Comparison of ENCODE assay signal across 16 cellular contexts in the genomic region with DNA sequence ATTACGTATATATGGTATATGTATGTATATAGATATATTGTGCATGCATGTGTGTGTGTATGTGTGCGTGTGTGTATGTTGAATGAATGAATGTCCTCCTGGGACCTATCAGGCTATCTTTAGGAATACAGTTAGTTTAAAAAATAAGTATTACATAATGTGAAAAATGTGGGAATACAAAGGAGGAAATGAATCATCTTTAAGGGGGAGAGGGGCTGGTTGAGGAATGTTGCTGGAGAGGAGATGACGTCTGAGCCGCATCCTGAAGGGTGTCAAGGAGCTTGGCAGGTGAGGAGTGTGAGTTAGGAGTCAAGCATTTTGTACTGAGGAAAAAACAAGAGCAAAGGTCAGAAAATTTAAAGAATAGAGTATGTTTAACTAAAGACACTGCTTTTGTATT.
DNase-seq lines count a peak whose midpoint lies in the region; ATAC-seq, FAIRE-seq and TF ChIP-seq lines count a peak whose summit lies in the region.
"Had no signal": no experiment of that assay in that cellular context is flagged by ENCODE, and none has a peak within 500 bp of the region (broad histone marks: within the 10 kb centered on the region; RNA-seq: fewer than 3 reads in every experiment).

No MANE protein-coding gene starts in this region.

- H3K27me3 ChIP-seq in right lobe of liver (no peaks in the 10 kb centered on the region), HepG2 (ENCODE audit: control insufficient read depth in 1 of 2, insufficient read depth in 2 of 2, low read length in 2 of 2) (no peaks in the 10 kb centered on the region; a peak in 1 of 5 replicates), SJSA1 (replicated peaks) (no peaks in the 10 kb centered on the region), HAP-1 (ENCODE audit: low read depth) (no peaks in the 10 kb centered on the region)
- H3K27me3 ChIP-seq: vagina had no signal

- CTCF ChIA-PET in HepG2 (lab: Yijun Ruan, JAX; ENCODE audit: low intra/inter-chr PET ratio, low total read pairs), result no interaction called here

- H3K4me3 Mint-ChIP-seq in endothelial cell (ENCODE audit: unreplicated experiment), result no peak overlapping the region
- H3K4me3 Mint-ChIP-seq: T-cell had no signal

- no peaks in the 10 kb centered on the region for H3K79me2 ChIP-seq in HepG2 (ENCODE audit: insufficient read depth, low read length)

- no peak for TF ChIP-seq EP300 in HepG2 (IDR thresholded peaks at IDR 0.05; ENCODE audit: low read depth in 2 of 2, low read length in 2 of 2)
- no peak for TF ChIP-seq EP300 in HepG2 (CRISPR knock-in tag; IDR thresholded peaks at IDR 0.05; ENCODE audit: borderline replicate concordance)

- no peak overlapping the region for H2AFZ ChIP-seq in HepG2 (ENCODE audit: low read length)

- H3K9ac ChIP-seq in HepG2 (ENCODE audit: insufficient read depth, low read depth, low read length), result no peak overlapping the region
- H3K9ac ChIP-seq: KMS-11 had no signal

- TF ChIP-seq POLR2A in right lobe of liver (IDR thresholded peaks at IDR 0.05) (no peak), HepG2 (IDR thresholded peaks at IDR 0.05; ENCODE audit: insufficient read depth in 1 of 2, low read depth in 2 of 2, low read length in 2 of 2) (no peak)

- BruUV-seq in HepG2 (replicated peaks; lab: Mats Ljungman, UMichigan), result no TSS peak

- H3K4me3 ChIP-seq in right lobe of liver, result no peak overlapping the region
- H3K4me3 ChIP-seq in HepG2 (replicated peaks in 1 of 3; ENCODE audit: insufficient read depth in 1 of 3, low read depth in 2 of 3, low read length in 3 of 3), result no peak overlapping the region
- no peak overlapping the region for H3K4me3 ChIP-seq in SJSA1
- H3K4me3 ChIP-seq in fibroblast of the aortic adventitia (ENCODE audit: low read depth, low read length), result no peak overlapping the region
- H3K4me3 ChIP-seq in HAP-1, result no peak overlapping the region
- H3K4me3 ChIP-seq: vagina had no signal

- H3K36me3 ChIP-seq in right lobe of liver (no peaks in the 10 kb centered on the region), HepG2 (replicated peaks in 1 of 2; ENCODE audit: control insufficient read depth in 1 of 2, insufficient read depth in 2 of 2, low read length in 2 of 2) (no peaks in the 10 kb centered on the region), SJSA1 (no peaks in the 10 kb centered on the region), HAP-1 (replicated peaks) (no peaks in the 10 kb centered on the region)
- H3K36me3 ChIP-seq: neutrophil, vagina had no signal

- FAIRE-seq in HepG2 (lab: Jason Lieb, UNC) (no peak), urothelium cell line (lab: Jason Lieb, UNC) (peak; percentile 50)

- no peak for TF ChIP-seq RAD21 in HepG2 (CRISPR knock-in tag; IDR thresholded peaks at IDR 0.05)

- H3K27ac Mint-ChIP-seq in endothelial cell (ENCODE audit: unreplicated experiment), result no peak overlapping the region
- H3K27ac Mint-ChIP-seq: T-cell had no signal

- POLR2A ChIA-PET in HepG2 (lab: Yijun Ruan, JAX), result no interaction called here

- H3K9me3 ChIP-seq in right lobe of liver (no peaks in the 10 kb centered on the region), HepG2 (ENCODE audit: low read length) (no peaks in the 10 kb centered on the region), SJSA1 (replicated peaks) (no peaks in the 10 kb centered on the region), HAP-1 (no peaks in the 10 kb centered on the region)
- H3K9me3 ChIP-seq: neutrophil, vagina had no signal

- WGBS in right lobe of liver (ENCODE audit: insufficient coverage, low coverage, low lambda C conversion rate, missing lambda C conversion rate), result 55% methylated on average over 4 of the region's 4 CpGs
- 39% methylated on average over 4 of the region's 4 CpGs for WGBS in HepG2 (ENCODE audit: low lambda C conversion rate)

- in situ Hi-C loops in HepG2 (cut with HindIII; ENCODE audit: extremely low pct_ligation_motif_present, low pct_unique_long_range_greater_than_20kb), result no loop called here
- in situ Hi-C loops in HAP-1 (cut with MboI; ENCODE audit: low sequenced_read_pairs), result no loop called here

- peaks cover 2% of the 10 kb centered on the region for H3K27me3 Mint-ChIP-seq in endothelial cell (ENCODE audit: unreplicated experiment)

- no peak for TF ChIP-seq CTCF in right lobe of liver (IDR thresholded peaks at IDR 0.05)
- TF ChIP-seq CTCF in HepG2 (CRISPR knock-in tag; IDR thresholded peaks at IDR 0.05), result no peak
- TF ChIP-seq CTCF in fibroblast of the aortic adventitia (IDR thresholded peaks at IDR 0.05; ENCODE audit: insufficient read depth, low read length), result no peak
- TF ChIP-seq CTCF in endothelial cell (IDR thresholded peaks at IDR 0.05; ENCODE audit: unreplicated experiment), result no peak

- H3K27ac ChIP-seq in right lobe of liver, result no peak overlapping the region
- H3K27ac ChIP-seq in HepG2 (ENCODE audit: extremely low read length, insufficient read depth, low read length), result no peak overlapping the region
- H3K27ac ChIP-seq in SJSA1, result no peak overlapping the region
- H3K27ac ChIP-seq: KMS-11, neutrophil, vagina had no signal

- no peaks in the 10 kb centered on the region for H4K20me1 ChIP-seq in HepG2 (ENCODE audit: insufficient read depth, low read length)

- H3K9me3 Mint-ChIP-seq in endothelial cell (ENCODE audit: unreplicated experiment), result no peaks in the 10 kb centered on the region
- H3K9me3 Mint-ChIP-seq: T-cell had no signal

- peaks cover 6% of the 10 kb centered on the region for H3K4me1 Mint-ChIP-seq in endothelial cell (ENCODE audit: unreplicated experiment)

- ATAC-seq in right lobe of liver (peak; percentile 62 to 89 (median 73)), HepG2 (no peak)
- ATAC-seq: T-cell had no signal

- H3K4me1 ChIP-seq in right lobe of liver, result no peaks in the 10 kb centered on the region
- peaks cover 7% of the 10 kb centered on the region for H3K4me1 ChIP-seq in HepG2 (ENCODE audit: insufficient read depth, low read length)
- peaks cover 6% of the 10 kb centered on the region for H3K4me1 ChIP-seq in SJSA1 (replicated peaks)
- H3K4me1 ChIP-seq in HAP-1, result no peaks in the 10 kb centered on the region; the same call in none of the 2 replicates

- no peaks in the 10 kb centered on the region for H3K36me3 Mint-ChIP-seq in endothelial cell (ENCODE audit: low read depth, unreplicated experiment)
- H3K36me3 Mint-ChIP-seq: T-cell had no signal

- intact Hi-C loops in right lobe of liver (cut with DNase I) (no loop called here), HepG2 (cut with micrococcal nuclease; ENCODE audit: unreplicated experiment) (no loop called here)

- no peak overlapping the region for H3K4me2 ChIP-seq in HepG2 (ENCODE audit: low read depth, low read length)
- H3K4me2 ChIP-seq: KMS-11 had no signal

- DNase-seq in right lobe of liver (peak in 1 of 3 donors; percentile 32), HepG2 (ENCODE audit: low spot score) (no peak), SJSA1 (ENCODE audit: low read depth in 1 of 2, low spot score in 2 of 2) (peak; percentile 40 to 49), fibroblast of the aortic adventitia (ENCODE audit: low read depth) (peak; percentile 79), urothelium cell line (ENCODE audit: low spot score) (peak; percentile 88), HAP-1 (ENCODE audit: low spot score in 2 of 2) (no peak), endothelial cell (ENCODE audit: low spot score) (no peak)
- DNase-seq in activated CD8-positive, alpha-beta memory T cell treated with anti-CD3 and anti-CD28 coated beads, Interleukin-2, amount 50 U/mL, for 4 hours, result no peak
- DNase-seq: activated effector memory CD4-positive, alpha-beta T cell treated with Interleukin-2 at 50 U/mL for 16 hours; AML-193; NCI-H2081 treated with DMSO at 0.1 percent for 48 hours; stimulated activated CD4-positive, alpha-beta T cell treated with anti-CD3 and anti-CD28 coated beads, Interleukin-15, amount 100 ng/mL, for 24 hours; T-cell had no signal

TF ChIP-seq in HepG2, 621 proteins besides CTCF, POLR2A, EP300 and RAD21:
- TF ChIP-seq, protein P1, sequence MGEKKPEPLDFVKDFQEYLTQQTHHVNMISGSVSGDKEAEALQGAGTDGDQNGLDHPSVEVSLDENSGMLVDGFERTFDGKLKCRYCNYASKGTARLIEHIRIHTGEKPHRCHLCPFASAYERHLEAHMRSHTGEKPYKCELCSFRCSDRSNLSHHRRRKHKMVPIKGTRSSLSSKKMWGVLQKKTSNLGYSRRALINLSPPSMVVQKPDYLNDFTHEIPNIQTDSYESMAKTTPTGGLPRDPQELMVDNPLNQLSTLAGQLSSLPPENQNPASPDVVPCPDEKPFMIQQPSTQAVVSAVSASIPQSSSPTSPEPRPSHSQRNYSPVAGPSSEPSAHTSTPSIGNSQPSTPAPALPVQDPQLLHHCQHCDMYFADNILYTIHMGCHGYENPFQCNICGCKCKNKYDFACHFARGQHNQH (CRISPR knock-in tag; IDR thresholded peaks at IDR 0.05), result no peak
- TF ChIP-seq, protein P2, sequence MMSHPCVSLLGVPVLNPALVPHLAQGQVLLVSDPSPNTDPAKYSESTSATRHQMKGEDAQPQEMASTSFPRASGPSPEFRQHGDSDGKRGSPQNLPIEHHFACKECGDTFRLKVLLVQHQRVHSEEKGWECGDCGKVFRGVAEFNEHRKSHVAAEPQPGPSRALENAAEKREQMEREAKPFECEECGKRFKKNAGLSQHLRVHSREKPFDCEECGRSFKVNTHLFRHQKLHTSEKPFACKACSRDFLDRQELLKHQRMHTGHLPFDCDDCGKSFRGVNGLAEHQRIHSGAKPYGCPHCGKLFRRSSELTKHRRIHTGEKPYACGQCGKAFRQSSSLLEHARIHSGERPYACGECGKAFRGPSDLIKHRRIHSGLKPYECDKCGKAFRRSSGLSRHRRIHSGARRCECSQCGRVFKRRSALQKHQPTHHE (CRISPR knock-in tag; IDR thresholded peaks at IDR 0.05; ENCODE audit: borderline replicate concordance), result no peak
- TF ChIP-seq ATAD3A (CRISPR knock-in tag; IDR thresholded peaks at IDR 0.05) (no peak), ZNF761 (CRISPR knock-in tag; conservative IDR thresholded peaks at IDR 0.05) (no peak)
TF ChIP-seq in HepG2: peak in this region for 0.

Comparison
In these comparisons a context has a peak if more than half of its experiments do, and no peak if none do; other contexts are left out.
1. DNase-seq: peak in SJSA1 (2 of 2), fibroblast of the aortic adventitia (single experiment) and urothelium cell line (single experiment); none in HepG2 (single experiment), HAP-1 (0 of 2), endothelial cell (single experiment) and activated CD8-positive, alpha-beta memory T cell treated with anti-CD3 and anti-CD28 coated beads, Interleukin-2, amount 50 U/mL, for 4 hours (single experiment).